12 cellular contexts compared by ENCODE assay signal in genomic region chr17:14015286-14015685, GRCh38.
"Had no signal": no experiment of that assay in that cellular context is flagged by ENCODE, and none has a peak within 500 bp of the region (broad histone marks: within the 10 kb centered on the region; RNA-seq: fewer than 3 reads in every experiment).

No MANE protein-coding gene starts in this region.

- H3K9me3 Mint-ChIP-seq: activated naive CD8-positive, alpha-beta T cell treated with anti-CD3 and anti-CD28 coated beads, Interleukin-2, amount 50 U/mL, for 24 hours had no signal

- DNase-seq: activated CD4-positive, alpha-beta T cell treated with anti-CD3 and anti-CD28 coated beads, Interleukin-2, amount 50 U/mL, for 1 hour; activated naive CD4-positive, alpha-beta T cell; activated naive CD8-positive, alpha-beta T cell treated with anti-CD3 and anti-CD28 coated beads, Interleukin-2, amount 50 U/mL, for 24 hours; activated T-cell treated with anti-CD3 and anti-CD28 coated beads for 4 hours; effector CD4-positive, alpha-beta T cell; immature natural killer cell; stimulated activated CD4-positive, alpha-beta T cell treated with anti-CD3 and anti-CD28 coated beads, Interleukin-2, amount 100 ng/mL, for 48 hours; tibial artery had no signal

- H3K36me3 ChIP-seq: esophagus muscularis mucosa, tibial artery had no signal

- H3K27ac Mint-ChIP-seq: activated naive CD8-positive, alpha-beta T cell treated with anti-CD3 and anti-CD28 coated beads, Interleukin-2, amount 50 U/mL, for 24 hours; immature natural killer cell; stimulated activated memory B cell treated with anti-CD40 and anti-IgM and Interleukin-4, amounts not matched to agents 10 μg/mL and 1 μg/mL and 100 μg/mL, for 72 hours had no signal

- H3K4me3 Mint-ChIP-seq: activated naive CD8-positive, alpha-beta T cell treated with anti-CD3 and anti-CD28 coated beads, Interleukin-2, amount 50 U/mL, for 24 hours; immature natural killer cell; stimulated activated memory B cell treated with anti-CD40 and anti-IgM and Interleukin-4, amounts not matched to agents 10 μg/mL and 1 μg/mL and 100 μg/mL, for 72 hours had no signal

- H3K27me3 ChIP-seq: tibial artery had no signal

- H3K4me3 ChIP-seq: coronary artery, esophagus muscularis mucosa, tibial artery had no signal

- H3K9me3 ChIP-seq: esophagus muscularis mucosa, tibial artery had no signal

- H3K36me3 Mint-ChIP-seq: immature natural killer cell; stimulated activated memory B cell treated with anti-CD40 and anti-IgM and Interleukin-4, amounts not matched to agents 10 μg/mL and 1 μg/mL and 100 μg/mL, for 72 hours had no signal

- H3K4me1 Mint-ChIP-seq: immature natural killer cell had no signal

- H3K4me1 ChIP-seq: foreskin keratinocyte had no signal

- H3K27me3 Mint-ChIP-seq: activated naive CD8-positive, alpha-beta T cell treated with anti-CD3 and anti-CD28 coated beads, Interleukin-2, amount 50 U/mL, for 24 hours had no signal

- H3K27ac ChIP-seq: coronary artery, esophagus muscularis mucosa, foreskin keratinocyte, tibial artery had no signal
